ENCODE assay signal across 8 cellular contexts in genomic region chr7:29684146-29684786, GRCh38.
DNase-seq lines count a peak whose midpoint lies in the region; ATAC-seq and TF ChIP-seq lines count a peak whose summit lies in the region.
"Not testable (repeated sequence)": the region's sequence is repeated elsewhere in the genome, so short reads cannot be mapped to it uniquely, and the experiment has no call there.

No MANE protein-coding gene starts in this region.

- peak; percentile 21 for ATAC-seq in GM19023 (IDR thresholded peaks at IDR 0.05; ENCODE audit: unreplicated experiment)
- ATAC-seq in HG02870 (IDR thresholded peaks at IDR 0.05; ENCODE audit: unreplicated experiment): peak; percentile 27

- TF ChIP-seq CTCF in VCaP (conservative IDR thresholded peaks at IDR 0.05): not testable (repeated sequence)

- in situ Hi-C loops in ACHN (cut with HindIII; ENCODE audit: low pct_ligation_motif_present, low pct_unique_long_range_greater_than_20kb, low sequenced_read_pairs): not testable (repeated sequence)

- peak; percentile 42 for DNase-seq in ACHN
- DNase-seq in MV-4-11 (lab: John Stamatoyannopoulos, UW): peak; percentile 22
- DNase-seq in dermis blood vessel endothelial cell: peak; percentile 1
- DNase-seq in iris pigment epithelial cell (ENCODE audit: low read depth): peak; percentile 0
- peak; percentile 82 for DNase-seq in posterior vena cava (ENCODE audit: low spot score)

- peak overlapping the region; percentile 71 for H3K27ac ChIP-seq in VCaP

- intact Hi-C loops in posterior vena cava (cut with DNase I): not testable (repeated sequence)

Comparison
In these comparisons a context has a peak if more than half of its experiments do, and no peak if none do; other contexts are left out.
1. Peak in every context shown above with its lines: DNase-seq, ATAC-seq and H3K27ac ChIP-seq.
2. DNase-seq: peak in every context shown above with its lines; median percentile 82 in posterior vena cava; 42 in ACHN; 22 in MV-4-11; 1 in dermis blood vessel endothelial cell; 0 in iris pigment epithelial cell.